ENCODE assay signal across 1 cellular context in the genomic region with DNA sequence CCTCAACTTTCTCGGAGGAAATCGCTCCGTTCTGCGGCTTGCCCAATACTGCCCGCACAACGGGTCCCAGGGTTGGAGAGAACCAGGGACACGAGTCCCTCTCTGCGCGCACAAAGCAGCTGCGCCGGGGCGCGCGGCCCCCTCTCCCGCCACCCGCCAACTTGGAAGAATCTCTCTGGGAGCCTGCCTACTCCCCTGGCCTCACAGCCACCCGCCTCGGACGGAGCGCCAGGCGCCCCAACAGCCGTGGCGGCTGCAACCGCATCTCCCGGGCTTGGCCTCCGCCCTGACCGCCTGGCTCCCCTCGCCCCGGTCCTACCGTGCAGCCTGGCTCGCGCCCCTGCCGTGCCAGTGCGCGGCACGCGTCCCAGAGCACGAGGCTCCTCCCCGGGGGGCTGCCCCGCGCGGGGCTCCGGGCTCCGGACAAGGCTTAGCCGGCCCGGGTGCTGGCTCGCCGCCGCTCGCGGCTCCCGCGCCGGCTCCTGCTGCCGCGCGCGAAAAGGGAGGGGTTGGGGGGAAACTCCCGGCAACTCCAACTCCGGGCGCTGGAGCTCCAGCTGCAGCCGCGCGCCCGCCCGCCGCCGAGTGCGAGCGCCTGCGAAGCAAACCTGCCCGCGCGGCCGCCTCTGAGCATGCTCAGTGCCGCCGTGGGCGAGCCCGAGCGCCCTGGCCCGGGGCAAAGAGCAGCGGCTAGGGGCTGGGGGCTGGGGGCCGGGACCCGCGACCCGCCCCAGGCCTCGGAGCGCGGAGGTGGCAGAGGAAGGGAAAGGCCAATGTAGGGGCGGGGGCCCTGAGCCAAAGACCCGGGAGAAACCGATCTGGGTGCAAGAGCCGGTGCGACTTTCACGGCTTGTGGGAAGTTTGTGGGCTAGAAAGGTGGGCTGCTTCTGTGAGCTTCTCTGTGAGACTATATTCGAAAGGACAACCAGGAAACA.
A peak's percentile ranks its signal among the peaks of the same experiment; 100 is the strongest.
TF ChIP-seq lines count a peak whose summit lies in the region.

TSS of gene STXBP6 (minus strand) at position 589 of the 935 bp plus-strand sequence. CDS start 75,329 bp downstream, outside the sequence.

TF ChIP-seq in HepG2, 621 proteins besides CTCF, POLR2A, EP300 and RAD21 (continued from another document and continues in another):
- TF ChIP-seq ZNF800 (CRISPR knock-in tag; IDR thresholded peaks at IDR 0.05) (peak; percentile 99), KDM3A (CRISPR knock-in tag; IDR thresholded peaks at IDR 0.05; ENCODE audit: low read depth) (0 out of 2 replicates have a peak, but pooled peaks have one; percentile 66), ZNF451 (CRISPR knock-in tag; IDR thresholded peaks at IDR 0.05) (peak; percentile 97), ZNF10 (CRISPR knock-in tag; IDR thresholded peaks at IDR 0.05; ENCODE audit: borderline replicate concordance, low read depth) (no peak; the same call in 1 of the 2 replicates), YEATS2 (CRISPR knock-in tag; IDR thresholded peaks at IDR 0.05; ENCODE audit: borderline replicate concordance) (0 out of 2 replicates have a peak, but pooled peaks have one; percentile 12), GATAD2A (CRISPR knock-in tag; IDR thresholded peaks at IDR 0.05) (no peak), CHD2 (IDR thresholded peaks at IDR 0.05; ENCODE audit: low read depth, low read length) (0 out of 2 replicates have a peak, but pooled peaks have one; percentile 4), ZSCAN29 (CRISPR knock-in tag; conservative IDR thresholded peaks at IDR 0.05) (no peak; the same call in 1 of the 2 replicates), NR0B2 (CRISPR knock-in tag; IDR thresholded peaks at IDR 0.05) (peak; percentile 91), ZNF850 (CRISPR knock-in tag; conservative IDR thresholded peaks at IDR 0.05) (no peak), NRL (CRISPR knock-in tag; IDR thresholded peaks at IDR 0.05; ENCODE audit: borderline replicate concordance) (peak; percentile 91), RCOR2 (CRISPR knock-in tag; IDR thresholded peaks at IDR 0.05) (no peak), ZNF230 (CRISPR knock-in tag; IDR thresholded peaks at IDR 0.05) (peak; percentile 94; the same call in 1 of the 2 replicates), ZNF317 (CRISPR knock-in tag; IDR thresholded peaks at IDR 0.05) (0 out of 2 replicates have a peak, but pooled peaks have one; percentile 33), ZBTB42 (CRISPR knock-in tag; IDR thresholded peaks at IDR 0.05) (peak; percentile 74), ZNF335 (CRISPR knock-in tag; IDR thresholded peaks at IDR 0.05) (no peak), HNRNPLL (IDR thresholded peaks at IDR 0.05; ENCODE audit: low read depth, low read length, poor library complexity, severe bottlenecking) (peak; percentile 79), NR2F1 (CRISPR knock-in tag; IDR thresholded peaks at IDR 0.05) (no peak), POLR2AphosphoS5 (IDR thresholded peaks at IDR 0.05; ENCODE audit: low read depth, low read length) (peak; percentile 50; the same call in 1 of the 2 replicates), ZNF556 (CRISPR knock-in tag; IDR thresholded peaks at IDR 0.05; ENCODE audit: borderline replicate concordance) (peak; percentile 89; the same call in 1 of the 2 replicates), HOXA5 (CRISPR knock-in tag; IDR thresholded peaks at IDR 0.05) (peak; percentile 78), ZSCAN30 (CRISPR knock-in tag; IDR thresholded peaks at IDR 0.05) (0 out of 2 replicates have a peak, but pooled peaks have one; percentile 42), RBFOX2 (IDR thresholded peaks at IDR 0.05; ENCODE audit: low read depth, low read length) (peak; percentile 92), CHD4 (IDR thresholded peaks at IDR 0.05; ENCODE audit: borderline replicate concordance, low read length) (0 out of 2 replicates have a peak, but pooled peaks have one; percentile 18), ZNF501 (CRISPR knock-in tag; IDR thresholded peaks at IDR 0.05) (peak; percentile 92), SIN3A (IDR thresholded peaks at IDR 0.05; ENCODE audit: borderline replicate concordance, low read depth, low read length) (0 out of 2 replicates have a peak, but pooled peaks have one; percentile 61), NR1H2 (CRISPR knock-in tag; IDR thresholded peaks at IDR 0.05; ENCODE audit: borderline replicate concordance, low read depth) (no peak), HOXD1 (CRISPR knock-in tag; IDR thresholded peaks at IDR 0.05) (peak; percentile 30), KDM1A (CRISPR knock-in tag; IDR thresholded peaks at IDR 0.05) (no peak), ZFP36L1 (CRISPR knock-in tag; IDR thresholded peaks at IDR 0.05) (no peak; the same call in 1 of the 2 replicates), FOXC1 (CRISPR knock-in tag; IDR thresholded peaks at IDR 0.05; ENCODE audit: borderline replicate concordance) (peak; percentile 80), IKZF1 (IDR thresholded peaks at IDR 0.05) (no peak), SOX5 (CRISPR knock-in tag; IDR thresholded peaks at IDR 0.05; ENCODE audit: borderline replicate concordance) (peak; percentile 11; the same call in 1 of the 2 replicates), ZNF343 (CRISPR knock-in tag; IDR thresholded peaks at IDR 0.05) (peak; percentile 60; the same call in 1 of the 2 replicates), ZNF160 (CRISPR knock-in tag; IDR thresholded peaks at IDR 0.05) (peak; percentile 11; the same call in 1 of the 2 replicates), NPAS2 (CRISPR knock-in tag; IDR thresholded peaks at IDR 0.05; ENCODE audit: borderline replicate concordance) (no peak)
- TF ChIP-seq, protein P1, sequence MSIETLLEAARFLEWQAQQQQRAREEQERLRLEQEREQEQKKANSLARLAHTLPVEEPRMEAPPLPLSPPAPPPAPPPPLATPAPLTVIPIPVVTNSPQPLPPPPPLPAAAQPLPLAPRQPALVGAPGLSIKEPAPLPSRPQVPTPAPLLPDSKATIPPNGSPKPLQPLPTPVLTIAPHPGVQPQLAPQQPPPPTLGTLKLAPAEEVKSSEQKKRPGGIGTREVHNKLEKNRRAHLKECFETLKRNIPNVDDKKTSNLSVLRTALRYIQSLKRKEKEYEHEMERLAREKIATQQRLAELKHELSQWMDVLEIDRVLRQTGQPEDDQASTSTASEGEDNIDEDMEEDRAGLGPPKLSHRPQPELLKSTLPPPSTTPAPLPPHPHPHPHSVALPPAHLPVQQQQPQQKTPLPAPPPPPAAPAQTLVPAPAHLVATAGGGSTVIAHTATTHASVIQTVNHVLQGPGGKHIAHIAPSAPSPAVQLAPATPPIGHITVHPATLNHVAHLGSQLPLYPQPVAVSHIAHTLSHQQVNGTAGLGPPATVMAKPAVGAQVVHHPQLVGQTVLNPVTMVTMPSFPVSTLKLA (IDR thresholded peaks at IDR 0.05), result no peak
- TF ChIP-seq, protein P2, sequence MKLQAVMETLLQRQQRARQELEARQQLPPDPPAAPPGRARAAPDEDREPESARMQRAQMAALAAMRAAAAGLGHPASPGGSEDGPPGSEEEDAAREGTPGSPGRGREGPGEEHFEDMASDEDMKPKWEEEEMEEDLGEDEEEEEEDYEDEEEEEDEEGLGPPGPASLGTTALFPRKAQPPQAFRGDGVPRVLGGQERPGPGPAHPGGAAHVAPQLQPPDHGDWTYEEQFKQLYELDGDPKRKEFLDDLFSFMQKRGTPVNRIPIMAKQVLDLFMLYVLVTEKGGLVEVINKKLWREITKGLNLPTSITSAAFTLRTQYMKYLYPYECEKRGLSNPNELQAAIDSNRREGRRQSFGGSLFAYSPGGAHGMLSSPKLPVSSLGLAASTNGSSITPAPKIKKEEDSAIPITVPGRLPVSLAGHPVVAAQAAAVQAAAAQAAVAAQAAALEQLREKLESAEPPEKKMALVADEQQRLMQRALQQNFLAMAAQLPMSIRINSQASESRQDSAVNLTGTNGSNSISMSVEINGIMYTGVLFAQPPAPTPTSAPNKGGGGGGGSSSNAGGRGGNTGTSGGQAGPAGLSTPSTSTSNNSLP (IDR thresholded peaks at IDR 0.05; ENCODE audit: low read depth, low read length), result no peak
- TF ChIP-seq, protein P3, sequence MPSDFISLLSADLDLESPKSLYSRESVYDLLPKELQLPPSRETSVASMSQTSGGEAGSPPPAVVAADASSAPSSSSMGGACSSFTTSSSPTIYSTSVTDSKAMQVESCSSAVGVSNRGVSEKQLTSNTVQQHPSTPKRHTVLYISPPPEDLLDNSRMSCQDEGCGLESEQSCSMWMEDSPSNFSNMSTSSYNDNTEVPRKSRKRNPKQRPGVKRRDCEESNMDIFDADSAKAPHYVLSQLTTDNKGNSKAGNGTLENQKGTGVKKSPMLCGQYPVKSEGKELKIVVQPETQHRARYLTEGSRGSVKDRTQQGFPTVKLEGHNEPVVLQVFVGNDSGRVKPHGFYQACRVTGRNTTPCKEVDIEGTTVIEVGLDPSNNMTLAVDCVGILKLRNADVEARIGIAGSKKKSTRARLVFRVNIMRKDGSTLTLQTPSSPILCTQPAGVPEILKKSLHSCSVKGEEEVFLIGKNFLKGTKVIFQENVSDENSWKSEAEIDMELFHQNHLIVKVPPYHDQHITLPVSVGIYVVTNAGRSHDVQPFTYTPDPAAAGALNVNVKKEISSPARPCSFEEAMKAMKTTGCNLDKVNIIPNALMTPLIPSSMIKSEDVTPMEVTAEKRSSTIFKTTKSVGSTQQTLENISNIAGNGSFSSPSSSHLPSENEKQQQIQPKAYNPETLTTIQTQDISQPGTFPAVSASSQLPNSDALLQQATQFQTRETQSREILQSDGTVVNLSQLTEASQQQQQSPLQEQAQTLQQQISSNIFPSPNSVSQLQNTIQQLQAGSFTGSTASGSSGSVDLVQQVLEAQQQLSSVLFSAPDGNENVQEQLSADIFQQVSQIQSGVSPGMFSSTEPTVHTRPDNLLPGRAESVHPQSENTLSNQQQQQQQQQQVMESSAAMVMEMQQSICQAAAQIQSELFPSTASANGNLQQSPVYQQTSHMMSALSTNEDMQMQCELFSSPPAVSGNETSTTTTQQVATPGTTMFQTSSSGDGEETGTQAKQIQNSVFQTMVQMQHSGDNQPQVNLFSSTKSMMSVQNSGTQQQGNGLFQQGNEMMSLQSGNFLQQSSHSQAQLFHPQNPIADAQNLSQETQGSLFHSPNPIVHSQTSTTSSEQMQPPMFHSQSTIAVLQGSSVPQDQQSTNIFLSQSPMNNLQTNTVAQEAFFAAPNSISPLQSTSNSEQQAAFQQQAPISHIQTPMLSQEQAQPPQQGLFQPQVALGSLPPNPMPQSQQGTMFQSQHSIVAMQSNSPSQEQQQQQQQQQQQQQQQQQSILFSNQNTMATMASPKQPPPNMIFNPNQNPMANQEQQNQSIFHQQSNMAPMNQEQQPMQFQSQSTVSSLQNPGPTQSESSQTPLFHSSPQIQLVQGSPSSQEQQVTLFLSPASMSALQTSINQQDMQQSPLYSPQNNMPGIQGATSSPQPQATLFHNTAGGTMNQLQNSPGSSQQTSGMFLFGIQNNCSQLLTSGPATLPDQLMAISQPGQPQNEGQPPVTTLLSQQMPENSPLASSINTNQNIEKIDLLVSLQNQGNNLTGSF (CRISPR knock-in tag; IDR thresholded peaks at IDR 0.05), result peak; percentile 93
- TF ChIP-seq, protein P4, sequence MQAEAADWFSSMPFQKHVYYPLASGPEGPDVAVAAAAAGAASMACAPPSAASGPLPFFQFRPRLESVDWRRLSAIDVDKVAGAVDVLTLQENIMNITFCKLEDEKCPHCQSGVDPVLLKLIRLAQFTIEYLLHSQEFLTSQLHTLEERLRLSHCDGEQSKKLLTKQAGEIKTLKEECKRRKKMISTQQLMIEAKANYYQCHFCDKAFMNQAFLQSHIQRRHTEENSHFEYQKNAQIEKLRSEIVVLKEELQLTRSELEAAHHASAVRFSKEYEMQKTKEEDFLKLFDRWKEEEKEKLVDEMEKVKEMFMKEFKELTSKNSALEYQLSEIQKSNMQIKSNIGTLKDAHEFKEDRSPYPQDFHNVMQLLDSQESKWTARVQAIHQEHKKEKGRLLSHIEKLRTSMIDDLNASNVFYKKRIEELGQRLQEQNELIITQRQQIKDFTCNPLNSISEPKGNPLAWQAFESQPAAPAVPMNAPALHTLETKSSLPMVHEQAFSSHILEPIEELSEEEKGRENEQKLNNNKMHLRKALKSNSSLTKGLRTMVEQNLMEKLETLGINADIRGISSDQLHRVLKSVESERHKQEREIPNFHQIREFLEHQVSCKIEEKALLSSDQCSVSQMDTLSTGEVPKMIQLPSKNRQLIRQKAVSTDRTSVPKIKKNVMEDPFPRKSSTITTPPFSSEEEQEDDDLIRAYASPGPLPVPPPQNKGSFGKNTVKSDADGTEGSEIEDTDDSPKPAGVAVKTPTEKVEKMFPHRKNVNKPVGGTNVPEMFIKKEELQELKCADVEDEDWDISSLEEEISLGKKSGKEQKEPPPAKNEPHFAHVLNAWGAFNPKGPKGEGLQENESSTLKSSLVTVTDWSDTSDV (CRISPR knock-in tag; IDR thresholded peaks at IDR 0.05), result peak; percentile 98; the same call in 1 of the 2 replicates
- TF ChIP-seq, protein P5, sequence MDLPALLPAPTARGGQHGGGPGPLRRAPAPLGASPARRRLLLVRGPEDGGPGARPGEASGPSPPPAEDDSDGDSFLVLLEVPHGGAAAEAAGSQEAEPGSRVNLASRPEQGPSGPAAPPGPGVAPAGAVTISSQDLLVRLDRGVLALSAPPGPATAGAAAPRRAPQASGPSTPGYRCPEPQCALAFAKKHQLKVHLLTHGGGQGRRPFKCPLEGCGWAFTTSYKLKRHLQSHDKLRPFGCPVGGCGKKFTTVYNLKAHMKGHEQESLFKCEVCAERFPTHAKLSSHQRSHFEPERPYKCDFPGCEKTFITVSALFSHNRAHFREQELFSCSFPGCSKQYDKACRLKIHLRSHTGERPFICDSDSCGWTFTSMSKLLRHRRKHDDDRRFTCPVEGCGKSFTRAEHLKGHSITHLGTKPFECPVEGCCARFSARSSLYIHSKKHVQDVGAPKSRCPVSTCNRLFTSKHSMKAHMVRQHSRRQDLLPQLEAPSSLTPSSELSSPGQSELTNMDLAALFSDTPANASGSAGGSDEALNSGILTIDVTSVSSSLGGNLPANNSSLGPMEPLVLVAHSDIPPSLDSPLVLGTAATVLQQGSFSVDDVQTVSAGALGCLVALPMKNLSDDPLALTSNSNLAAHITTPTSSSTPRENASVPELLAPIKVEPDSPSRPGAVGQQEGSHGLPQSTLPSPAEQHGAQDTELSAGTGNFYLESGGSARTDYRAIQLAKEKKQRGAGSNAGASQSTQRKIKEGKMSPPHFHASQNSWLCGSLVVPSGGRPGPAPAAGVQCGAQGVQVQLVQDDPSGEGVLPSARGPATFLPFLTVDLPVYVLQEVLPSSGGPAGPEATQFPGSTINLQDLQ (CRISPR knock-in tag; IDR thresholded peaks at IDR 0.05), result peak; percentile 88; the same call in 1 of the 2 replicates
- TF ChIP-seq, protein P6, sequence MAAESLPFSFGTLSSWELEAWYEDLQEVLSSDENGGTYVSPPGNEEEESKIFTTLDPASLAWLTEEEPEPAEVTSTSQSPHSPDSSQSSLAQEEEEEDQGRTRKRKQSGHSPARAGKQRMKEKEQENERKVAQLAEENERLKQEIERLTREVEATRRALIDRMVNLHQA (CRISPR knock-in tag; IDR thresholded peaks at IDR 0.05), result no peak
